8 cellular contexts compared by ENCODE assay signal in genomic region chr14:55332654-55333570, GRCh38.
DNase-seq lines count a peak whose midpoint lies in the region; ATAC-seq and TF ChIP-seq lines count a peak whose summit lies in the region.

No MANE protein-coding gene starts in this region.

- H3K4me1 ChIP-seq in osteoblast (ENCODE audit: insufficient read depth, low read length) = peaks cover 20% of the 10 kb centered on the region

- H3K27me3 ChIP-seq in osteoblast (ENCODE audit: insufficient read depth, low read length) = no peaks in the 10 kb centered on the region

- no peak overlapping the region for H2AFZ ChIP-seq in osteoblast (ENCODE audit: low read length)

- no peaks in the 10 kb centered on the region for H3K36me3 ChIP-seq in osteoblast (ENCODE audit: insufficient read depth, low read length)

- H3K4me3 Mint-ChIP-seq in activated CD4-positive, alpha-beta memory T cell treated with anti-CD3 and anti-CD28 coated beads, Interleukin-2, amount 10 ng/mL, durations not matched to agents 7 days and 5 days = peak overlapping the region; percentile 76

- H3K36me3 Mint-ChIP-seq in activated CD4-positive, alpha-beta memory T cell treated with anti-CD3 and anti-CD28 coated beads, Interleukin-2, amount 10 ng/mL, durations not matched to agents 7 days and 5 days (ENCODE audit: low read depth) = peaks cover 11% of the 10 kb centered on the region

- POLR2A ChIA-PET in activated CD4-positive, alpha-beta memory T cell treated with anti-CD3 and anti-CD28 coated beads, Interleukin-2, amount 10 ng/mL, durations not matched to agents 7 days and 5 days (lab: Charles Lee) = interaction anchor here (0.6 to 3.4 kb wide), 17 partner anchors 13 to 306 kb away, joined by 3 to 27 read pairs (median 4); partner anchors contain the start of genes DLGAP5, FBXO34, MAPK1IP1L and SOCS4

- peaks cover 75% of the 10 kb centered on the region for H3K79me2 ChIP-seq in osteoblast (ENCODE audit: insufficient read depth, low read length)

- no peaks in the 10 kb centered on the region for H3K27me3 Mint-ChIP-seq in activated CD4-positive, alpha-beta memory T cell treated with anti-CD3 and anti-CD28 coated beads, Interleukin-2, amount 10 ng/mL, durations not matched to agents 7 days and 5 days

- peaks cover 79% of the 10 kb centered on the region for H3K4me1 Mint-ChIP-seq in activated CD4-positive, alpha-beta memory T cell treated with anti-CD3 and anti-CD28 coated beads, Interleukin-2, amount 10 ng/mL, durations not matched to agents 7 days and 5 days

- peak; percentile 46 for DNase-seq in activated CD4-positive, alpha-beta memory T cell treated with anti-CD3 and anti-CD28 coated beads, Interleukin-2, amount 10 ng/mL, durations not matched to agents 7 days and 5 days
- no peak for DNase-seq in osteoblast (ENCODE audit: insufficient read length, low spot score, missing footprints)
- no peak for DNase-seq in activated gamma-delta T cell (lab: John Stamatoyannopoulos, UW)
- DNase-seq in NCI-H128 (lab: John Stamatoyannopoulos, UW; ENCODE audit: unreplicated experiment) = no peak

- peak; percentile 74 for ATAC-seq in GM18907 (IDR thresholded peaks at IDR 0.05; ENCODE audit: unreplicated experiment)
- peak; percentile 62 for ATAC-seq in HG02840 (IDR thresholded peaks at IDR 0.05; ENCODE audit: low FRiP score, unreplicated experiment)
- no peak for ATAC-seq in HG03280 (IDR thresholded peaks at IDR 0.05; ENCODE audit: unreplicated experiment)
- ATAC-seq in GM18519 (IDR thresholded peaks at IDR 0.05; ENCODE audit: low FRiP score, unreplicated experiment) = no peak

- no peaks in the 10 kb centered on the region for H3K9me3 ChIP-seq in osteoblast (ENCODE audit: low read depth, low read length)

- peak overlapping the region; percentile 2 for H3K4me2 ChIP-seq in osteoblast (ENCODE audit: insufficient read depth, low read length)

- CTCF ChIA-PET in activated CD4-positive, alpha-beta memory T cell treated with anti-CD3 and anti-CD28 coated beads, Interleukin-2, amount 10 ng/mL, durations not matched to agents 7 days and 5 days (lab: Charles Lee) = interaction anchor here (1.0 to 3.4 kb wide), 5 partner anchors 22 to 282 kb away, joined by 3 to 35 read pairs (median 3); partner anchors contain the start of genes FBXO34 and MAPK1IP1L

- H4K20me1 ChIP-seq in osteoblast (ENCODE audit: insufficient read depth, low read length) = peaks cover 35% of the 10 kb centered on the region

- H3K27ac Mint-ChIP-seq in activated CD4-positive, alpha-beta memory T cell treated with anti-CD3 and anti-CD28 coated beads, Interleukin-2, amount 10 ng/mL, durations not matched to agents 7 days and 5 days = peak overlapping the region; percentile 88

- H3K27ac ChIP-seq in osteoblast (ENCODE audit: low read depth, low read length) = no peak overlapping the region

- no peak for TF ChIP-seq CTCF in osteoblast (IDR thresholded peaks at IDR 0.05; ENCODE audit: extremely low read depth, low read depth, low read length)

- no peak overlapping the region for H3K4me3 ChIP-seq in osteoblast (ENCODE audit: insufficient read depth, low read length)

- H3K9me3 Mint-ChIP-seq in activated CD4-positive, alpha-beta memory T cell treated with anti-CD3 and anti-CD28 coated beads, Interleukin-2, amount 10 ng/mL, durations not matched to agents 7 days and 5 days = no peaks in the 10 kb centered on the region

Comparison
In these comparisons a context has a peak if more than half of its experiments do, and no peak if none do; other contexts are left out.
1. ATAC-seq: peak in GM18907 (single experiment) and HG02840 (single experiment); none in HG03280 (single experiment) and GM18519 (single experiment).